Comparison of ENCODE assay signal across 29 cellular contexts in genomic region chr18:74793746-74794145, GRCh38.
"Had no signal": no experiment of that assay in that cellular context is flagged by ENCODE, and none has a peak within 500 bp of the region (broad histone marks: within the 10 kb centered on the region; RNA-seq: fewer than 3 reads in every experiment).

No MANE protein-coding gene starts in this region.

- H3K27me3 ChIP-seq: brain microvascular endothelial cell, Peyer's patch had no signal

- H3K4me3 Mint-ChIP-seq: activated CD4-positive, alpha-beta T cell treated with anti-CD3 and anti-CD28 coated beads, Interleukin-2, amount 10 ng/mL, durations not matched to agents 24 days and 14 days; activated CD8-positive, alpha-beta T cell treated with anti-CD3 and anti-CD28 coated beads for 36 hours; activated naive CD8-positive, alpha-beta T cell treated with anti-CD3 and anti-CD28 coated beads for 36 hours; activated T-cell treated with anti-CD3 and anti-CD28 coated beads, Interleukin-2, amount 50 U/mL, for 72 hours; activated T-helper 17 cell treated with anti-CD3 and anti-CD28 coated beads, Interleukin-2, amount 50 U/mL, for 72 hours had no signal

- ATAC-seq: activated CD8-positive, alpha-beta T cell treated with anti-CD3 and anti-CD28 coated beads for 36 hours; activated T-cell treated with anti-CD3 and anti-CD28 coated beads, Interleukin-2, amount 50 U/mL, for 72 hours; activated T-helper 17 cell treated with anti-CD3 and anti-CD28 coated beads, Interleukin-2, amount 50 U/mL, for 72 hours; PC-3; SK-N-SH treated with all-trans-retinoic acid at 6 μM for 48 hours had no signal

- H3K27ac ChIP-seq: brain microvascular endothelial cell, Peyer's patch, WERI-Rb-1 had no signal

- H3K4me3 ChIP-seq: Peyer's patch had no signal

- DNase-seq: activated CD4-positive, alpha-beta T cell treated with anti-CD3 and anti-CD28 coated beads, Interleukin-2, amount 10 ng/mL, durations not matched to agents 24 days and 14 days; activated CD4-positive, alpha-beta T cell treated with anti-CD3 and anti-CD28 coated beads, Interleukin-2, amount 50 U/mL, for 4 hours; activated CD8-positive, alpha-beta T cell treated with anti-CD3 and anti-CD28 coated beads for 36 hours; activated effector memory CD4-positive, alpha-beta T cell treated with anti-CD3 and anti-CD28 coated beads, Interleukin-2, amount 50 U/mL, for 16 hours; activated naive CD4-positive, alpha-beta T cell; activated naive CD4-positive, alpha-beta T cell treated with anti-CD3 and anti-CD28 coated beads, Interleukin-2, amount 50 U/mL, for 16 hours; activated naive CD8-positive, alpha-beta T cell treated with anti-CD3 and anti-CD28 coated beads for 36 hours; activated T-cell treated with anti-CD3 and anti-CD28 coated beads, Interleukin-2, amount 50 U/mL, for 1 hour; activated T-cell treated with anti-CD3 and anti-CD28 coated beads, Interleukin-2, amount 50 U/mL, for 72 hours; amniotic stem cell; aorta; brain microvascular endothelial cell; central memory CD4-positive, alpha-beta T cell; NCI-H1105; NCI-H1417 treated with DMSO at 0.1 percent for 48 hours; NCI-H187 treated with DMSO at 0.1 percent for 48 hours; NCI-H2081 treated with DMSO at 0.1 percent for 48 hours; NCI-H345; NCI-H524 treated with DMSO at 0.1 percent for 48 hours; PC-3; Peyer's patch; RPMI8226; SIG-M5; T-helper 1 cell; T-helper 2 cell; T-helper 9 cell; WERI-Rb-1 had no signal

- H3K27ac Mint-ChIP-seq: activated CD4-positive, alpha-beta T cell treated with anti-CD3 and anti-CD28 coated beads, Interleukin-2, amount 10 ng/mL, durations not matched to agents 24 days and 14 days; activated CD8-positive, alpha-beta T cell treated with anti-CD3 and anti-CD28 coated beads for 36 hours; activated naive CD8-positive, alpha-beta T cell treated with anti-CD3 and anti-CD28 coated beads for 36 hours; activated T-cell treated with anti-CD3 and anti-CD28 coated beads, Interleukin-2, amount 50 U/mL, for 72 hours; activated T-helper 17 cell treated with anti-CD3 and anti-CD28 coated beads, Interleukin-2, amount 50 U/mL, for 72 hours had no signal

- H3K27me3 Mint-ChIP-seq: activated CD4-positive, alpha-beta T cell treated with anti-CD3 and anti-CD28 coated beads, Interleukin-2, amount 10 ng/mL, durations not matched to agents 24 days and 14 days; activated CD8-positive, alpha-beta T cell treated with anti-CD3 and anti-CD28 coated beads for 36 hours; activated naive CD8-positive, alpha-beta T cell treated with anti-CD3 and anti-CD28 coated beads for 36 hours; activated T-helper 17 cell treated with anti-CD3 and anti-CD28 coated beads, Interleukin-2, amount 50 U/mL, for 72 hours had no signal

- H3K9me3 ChIP-seq: Peyer's patch had no signal

- H3K36me3 ChIP-seq: brain microvascular endothelial cell, Peyer's patch, WERI-Rb-1 had no signal

- H3K9me3 Mint-ChIP-seq: activated CD4-positive, alpha-beta T cell treated with anti-CD3 and anti-CD28 coated beads, Interleukin-2, amount 10 ng/mL, durations not matched to agents 24 days and 14 days; activated CD8-positive, alpha-beta T cell treated with anti-CD3 and anti-CD28 coated beads for 36 hours; activated naive CD8-positive, alpha-beta T cell treated with anti-CD3 and anti-CD28 coated beads for 36 hours; activated T-cell treated with anti-CD3 and anti-CD28 coated beads, Interleukin-2, amount 50 U/mL, for 72 hours; activated T-helper 17 cell treated with anti-CD3 and anti-CD28 coated beads, Interleukin-2, amount 50 U/mL, for 72 hours had no signal
